Comparison of ENCODE assay signal across 1 cellular context in the genomic region with DNA sequence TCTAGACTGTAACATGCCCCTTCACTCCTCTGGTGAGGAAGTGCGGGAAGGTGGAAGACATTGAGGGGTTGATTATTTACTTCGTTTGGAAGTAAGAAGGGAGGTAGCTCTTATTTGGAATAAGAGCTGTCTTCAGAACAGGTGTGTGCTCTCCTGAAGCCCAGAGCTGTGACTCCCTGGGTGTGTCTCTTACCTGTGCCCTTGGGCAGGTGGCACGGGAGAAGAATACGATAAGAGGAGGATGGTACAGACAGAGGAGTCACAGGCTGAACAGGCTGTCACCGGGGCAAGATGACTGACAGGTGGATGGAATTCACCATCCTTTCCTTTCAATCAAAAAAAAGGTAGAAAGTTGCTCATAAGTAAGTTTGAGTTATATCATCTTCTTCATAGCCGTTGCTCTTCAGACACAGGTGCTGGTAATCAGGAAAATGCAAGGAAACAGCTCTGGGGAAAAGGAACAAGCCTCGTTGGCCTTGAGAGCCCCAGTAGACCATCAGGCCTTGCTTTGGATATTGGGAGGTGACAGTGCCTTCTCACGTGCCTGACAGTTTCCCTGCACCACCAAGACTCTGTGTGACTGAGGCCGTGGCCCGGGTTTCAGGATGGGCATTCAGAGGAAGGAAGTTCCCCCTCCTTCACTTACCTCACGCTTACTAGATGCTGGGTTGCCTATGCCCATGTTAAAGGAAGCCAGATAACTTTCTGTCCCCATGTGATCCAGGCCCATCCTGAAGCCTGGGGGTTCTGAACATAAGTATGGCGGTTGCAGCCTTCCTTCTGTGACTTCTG.
TF ChIP-seq lines count a peak whose summit lies in the region.

No MANE protein-coding gene starts in this region.

TF ChIP-seq in endothelial cell of umbilical vein, 7 proteins besides CTCF, POLR2A, EP300 and RAD21:
- TF ChIP-seq MYC (IDR thresholded peaks at IDR 0.05; ENCODE audit: low read depth, low read length): no peak
